In genomic region chr9:125706661-125707539, GRCh38 we compare ENCODE assay signal across 1 cellular context.
TF ChIP-seq lines count a peak whose summit lies in the region.

TSS of gene MAPKAP1 (minus strand) at chr9:125707208. CDS start at chr9:125672574, 34,634 bp downstream.

TF ChIP-seq in K562, 482 proteins besides CTCF, POLR2A, EP300 and RAD21 (continued from another document and continues in another):
- peak in 1 of 2 experiments; percentile 87; a peak in 1 of 4 replicates for TF ChIP-seq KDM4B (IDR thresholded peaks at IDR 0.05; ENCODE audit: borderline replicate concordance in 2 of 2, low read depth in 1 of 2)
- TF ChIP-seq NBN (IDR thresholded peaks at IDR 0.05; ENCODE audit: low read depth): no peak
- no peak for TF ChIP-seq HOMEZ (CRISPR knock-in tag; IDR thresholded peaks at IDR 0.05)
- TF ChIP-seq MEIS2 (IDR thresholded peaks at IDR 0.05; ENCODE audit: partially characterized antibody): peak; percentile 93
- peak; percentile 82 for TF ChIP-seq POLR2AphosphoS5 (IDR thresholded peaks at IDR 0.05; ENCODE audit: control insufficient read depth, insufficient read depth, low read depth, low read length)
- TF ChIP-seq, protein P1, sequence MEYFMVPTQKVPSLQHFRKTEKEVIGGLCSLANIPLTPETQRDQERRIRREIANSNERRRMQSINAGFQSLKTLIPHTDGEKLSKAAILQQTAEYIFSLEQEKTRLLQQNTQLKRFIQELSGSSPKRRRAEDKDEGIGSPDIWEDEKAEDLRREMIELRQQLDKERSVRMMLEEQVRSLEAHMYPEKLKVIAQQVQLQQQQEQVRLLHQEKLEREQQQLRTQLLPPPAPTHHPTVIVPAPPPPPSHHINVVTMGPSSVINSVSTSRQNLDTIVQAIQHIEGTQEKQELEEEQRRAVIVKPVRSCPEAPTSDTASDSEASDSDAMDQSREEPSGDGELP (CRISPR knock-in tag; IDR thresholded peaks at IDR 0.05; ENCODE audit: borderline replicate concordance): peak; percentile 83; the same call in 1 of the 2 replicates
- TF ChIP-seq MED1 (CRISPR knock-in tag; IDR thresholded peaks at IDR 0.05; ENCODE audit: borderline replicate concordance): no peak
- TF ChIP-seq ELF4 (CRISPR knock-in tag; IDR thresholded peaks at IDR 0.05): no peak
- TF ChIP-seq, protein P2, sequence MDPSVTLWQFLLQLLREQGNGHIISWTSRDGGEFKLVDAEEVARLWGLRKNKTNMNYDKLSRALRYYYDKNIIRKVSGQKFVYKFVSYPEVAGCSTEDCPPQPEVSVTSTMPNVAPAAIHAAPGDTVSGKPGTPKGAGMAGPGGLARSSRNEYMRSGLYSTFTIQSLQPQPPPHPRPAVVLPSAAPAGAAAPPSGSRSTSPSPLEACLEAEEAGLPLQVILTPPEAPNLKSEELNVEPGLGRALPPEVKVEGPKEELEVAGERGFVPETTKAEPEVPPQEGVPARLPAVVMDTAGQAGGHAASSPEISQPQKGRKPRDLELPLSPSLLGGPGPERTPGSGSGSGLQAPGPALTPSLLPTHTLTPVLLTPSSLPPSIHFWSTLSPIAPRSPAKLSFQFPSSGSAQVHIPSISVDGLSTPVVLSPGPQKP (CRISPR knock-in tag; IDR thresholded peaks at IDR 0.05): no peak
- peak; percentile 52 for TF ChIP-seq BHLHE40 (IDR thresholded peaks at IDR 0.05; ENCODE audit: low read length)
- TF ChIP-seq FIP1L1 (IDR thresholded peaks at IDR 0.05; ENCODE audit: low read depth, low read length, poor library complexity, severe bottlenecking): peak; percentile 47
- TF ChIP-seq BCLAF1 (IDR thresholded peaks at IDR 0.05; ENCODE audit: borderline replicate concordance in 1 of 2, control insufficient read depth in 1 of 2, low read depth in 2 of 2, low read length in 1 of 2): no peak
- no peak for TF ChIP-seq E2F4 (CRISPR knock-in tag; IDR thresholded peaks at IDR 0.05; ENCODE audit: low read depth)
- TF ChIP-seq GTF2F1 (IDR thresholded peaks at IDR 0.05; ENCODE audit: low read depth, low read length): 0 out of 2 replicates have a peak, but pooled peaks have one; percentile 42
- TF ChIP-seq PTTG1 (tag; IDR thresholded peaks at IDR 0.05; ENCODE audit: low read depth): no peak
- TF ChIP-seq MAX (CRISPR knock-in tag; IDR thresholded peaks at IDR 0.05): peak; percentile 58
- TF ChIP-seq ZNF764 (CRISPR knock-in tag; IDR thresholded peaks at IDR 0.05; ENCODE audit: low read depth): no peak
- TF ChIP-seq TAF9B (IDR thresholded peaks at IDR 0.05; ENCODE audit: partially characterized antibody): no peak
- TF ChIP-seq, protein P3, sequence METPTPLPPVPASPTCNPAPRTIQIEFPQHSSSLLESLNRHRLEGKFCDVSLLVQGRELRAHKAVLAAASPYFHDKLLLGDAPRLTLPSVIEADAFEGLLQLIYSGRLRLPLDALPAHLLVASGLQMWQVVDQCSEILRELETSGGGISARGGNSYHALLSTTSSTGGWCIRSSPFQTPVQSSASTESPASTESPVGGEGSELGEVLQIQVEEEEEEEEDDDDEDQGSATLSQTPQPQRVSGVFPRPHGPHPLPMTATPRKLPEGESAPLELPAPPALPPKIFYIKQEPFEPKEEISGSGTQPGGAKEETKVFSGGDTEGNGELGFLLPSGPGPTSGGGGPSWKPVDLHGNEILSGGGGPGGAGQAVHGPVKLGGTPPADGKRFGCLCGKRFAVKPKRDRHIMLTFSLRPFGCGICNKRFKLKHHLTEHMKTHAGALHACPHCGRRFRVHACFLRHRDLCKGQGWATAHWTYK (CRISPR knock-in tag; IDR thresholded peaks at IDR 0.05): no peak
- no peak for TF ChIP-seq SMAD3 (CRISPR knock-in tag; conservative IDR thresholded peaks at IDR 0.05)
- TF ChIP-seq RNF2 (IDR thresholded peaks at IDR 0.05): no peak
- 0 out of 2 replicates have a peak, but pooled peaks have one; percentile 15 for TF ChIP-seq EHMT2 (IDR thresholded peaks at IDR 0.05)
- TF ChIP-seq ZBTB7A (IDR thresholded peaks at IDR 0.05; ENCODE audit: borderline replicate concordance, control insufficient read depth, low read depth, low read length): 0 out of 2 replicates have a peak, but pooled peaks have one; percentile 23
- TF ChIP-seq MAFG (tag; conservative IDR thresholded peaks at IDR 0.05): no peak
- no peak for TF ChIP-seq ZNF3 (CRISPR knock-in tag; IDR thresholded peaks at IDR 0.05)
- TF ChIP-seq ZKSCAN1 (IDR thresholded peaks at IDR 0.05; ENCODE audit: low read depth, low read length): 0 out of 2 replicates have a peak, but pooled peaks have one; percentile 63
- 0 out of 2 replicates have a peak, but pooled peaks have one; percentile 64 for TF ChIP-seq ETS1 (conservative IDR thresholded peaks at IDR 0.05; ENCODE audit: control insufficient read depth, low read depth, low read length)
- TF ChIP-seq HMG20A (CRISPR knock-in tag; conservative IDR thresholded peaks at IDR 0.05): no peak
- peak; percentile 95 for TF ChIP-seq RBFOX2 (IDR thresholded peaks at IDR 0.05; ENCODE audit: low read depth, low read length)
- TF ChIP-seq TAL1 (IDR thresholded peaks at IDR 0.05): no peak
- no peak for TF ChIP-seq NCOA2 (IDR thresholded peaks at IDR 0.05; ENCODE audit: partially characterized antibody in 2 of 2)
- TF ChIP-seq ZNF395 (CRISPR knock-in tag; IDR thresholded peaks at IDR 0.05): 0 out of 2 replicates have a peak, but pooled peaks have one; percentile 76
- TF ChIP-seq ZNF175 (CRISPR knock-in tag; IDR thresholded peaks at IDR 0.05; ENCODE audit: low read depth): no peak
- TF ChIP-seq CREM (IDR thresholded peaks at IDR 0.05; ENCODE audit: low read depth): 0 out of 2 replicates have a peak, but pooled peaks have one; percentile 21
- peak; percentile 74 for TF ChIP-seq CCNT2 (IDR thresholded peaks at IDR 0.05; ENCODE audit: borderline replicate concordance, extremely low read depth, insufficient read length, low read depth, low read length)
- peak in 2 of 3 experiments; percentile 64 to 78 for TF ChIP-seq YY1 (IDR thresholded peaks at IDR 0.05; ENCODE audit: borderline replicate concordance in 1 of 3, control insufficient read depth in 1 of 3, extremely low read depth in 1 of 3, insufficient read depth in 3 of 3, insufficient read length in 1 of 3, insufficient replicate concordance in 2 of 3, low read depth in 1 of 3, low read length in 2 of 3)
- 0 out of 2 replicates have a peak, but pooled peaks have one; percentile 21 for TF ChIP-seq ERF (CRISPR knock-in tag; IDR thresholded peaks at IDR 0.05)
- no peak for TF ChIP-seq CHD1 (IDR thresholded peaks at IDR 0.05; ENCODE audit: low read length)
- TF ChIP-seq ZBTB12 (CRISPR knock-in tag; IDR thresholded peaks at IDR 0.05): no peak
- TF ChIP-seq C11orf30 (IDR thresholded peaks at IDR 0.05; ENCODE audit: low read depth): peak; percentile 58
- TF ChIP-seq ZNF143 (CRISPR knock-in tag; IDR thresholded peaks at IDR 0.05): no peak
- TF ChIP-seq ZBTB43 (CRISPR knock-in tag; IDR thresholded peaks at IDR 0.05): no peak
- TF ChIP-seq E2F8 (IDR thresholded peaks at IDR 0.05; ENCODE audit: low read depth, partially characterized antibody): peak; percentile 80
- TF ChIP-seq ZNF124 (CRISPR knock-in tag; IDR thresholded peaks at IDR 0.05): no peak
- peak; percentile 94 for TF ChIP-seq GABPB1 (CRISPR knock-in tag; IDR thresholded peaks at IDR 0.05)
- TF ChIP-seq PHF20 (IDR thresholded peaks at IDR 0.05; ENCODE audit: partially characterized antibody): peak; percentile 93
- no peak for TF ChIP-seq SREBF2 (CRISPR knock-in tag; IDR thresholded peaks at IDR 0.05)
